In genomic region chr18:57644540-57644939, GRCh38 we compare ENCODE assay signal across 12 cellular contexts. TPM values are rescaled to one million over a fixed set of nuclear protein-coding genes. Genes with fewer than 3 reads are reported as not detected.
A peak's percentile ranks its signal among the peaks of the same experiment; 100 is the strongest.
DNase-seq lines count a peak whose midpoint lies in the region; ATAC-seq and TF ChIP-seq lines count a peak whose summit lies in the region.
"Had no signal": no experiment of that assay in that cellular context is flagged by ENCODE, and none has a peak within 500 bp of the region (broad histone marks: within the 10 kb centered on the region; RNA-seq: fewer than 3 reads in every experiment).

No MANE protein-coding gene starts in this region.

- no peaks in the 10 kb centered on the region for H3K36me3 ChIP-seq in Caco-2 (ENCODE audit: control insufficient read depth, insufficient read depth, low read length)
- H3K36me3 ChIP-seq: uterus had no signal

- no peaks in the 10 kb centered on the region for H3K27me3 ChIP-seq in Caco-2 (replicated peaks; ENCODE audit: control insufficient read depth, insufficient read depth, low read length)
- H3K27me3 ChIP-seq: uterus had no signal

- POLR2A ChIA-PET in Caco-2 (lab: Charles Lee): no interaction called here

- no peaks in the 10 kb centered on the region for H3K9me3 ChIP-seq in Caco-2
- H3K9me3 ChIP-seq: uterus had no signal

- no peaks in the 10 kb centered on the region for H3K9me3 Mint-ChIP-seq in Caco-2 (ENCODE audit: unreplicated experiment)
- peaks cover 5% of the 10 kb centered on the region for H3K9me3 Mint-ChIP-seq in activated T-helper 2 cell treated with anti-CD3 and anti-CD28 coated beads, Interferon-gamma antibody, Interleukin-2, Interleukin-4, amounts not matched to agents 10 μg/mL and 5 μg/mL and 100 μg/mL, durations not matched to agents 14 hours and 24 hours and 36 hours

- no peak overlapping the region for H3K4me3 ChIP-seq in Caco-2 (ENCODE audit: low read depth, low read length)
- H3K4me3 ChIP-seq: uterus had no signal

- no peaks in the 10 kb centered on the region for H3K4me1 ChIP-seq in Caco-2
- H3K4me1 ChIP-seq: uterus had no signal

- H3K4me3 Mint-ChIP-seq in Caco-2 (ENCODE audit: unreplicated experiment): no peak overlapping the region
- H3K4me3 Mint-ChIP-seq in activated T-helper 2 cell treated with anti-CD3 and anti-CD28 coated beads, Interferon-gamma antibody, Interleukin-2, Interleukin-4, amounts not matched to agents 10 μg/mL and 5 μg/mL and 100 μg/mL, durations not matched to agents 14 hours and 24 hours and 36 hours (ENCODE audit: low read depth): no peak overlapping the region

- no peak overlapping the region for H3K27ac ChIP-seq in VCaP
- H3K27ac ChIP-seq in substantia nigra (ENCODE audit: low read depth, low read length, poor library complexity, severe bottlenecking): no peak overlapping the region
- H3K27ac ChIP-seq: HL-60, uterus had no signal

- no TSS peak for BruUV-seq in Caco-2 (replicated peaks; lab: Mats Ljungman, UMichigan)

- no peak for DNase-seq in Caco-2
- no peak for DNase-seq in left lobe of liver (ENCODE audit: low spot score)
- DNase-seq in activated T-helper 2 cell treated with anti-CD3 and anti-CD28 coated beads, Interferon-gamma antibody, Interleukin-2, Interleukin-4, amounts not matched to agents 10 μg/mL and 5 μg/mL and 100 μg/mL, durations not matched to agents 14 hours and 24 hours and 36 hours (ENCODE audit: low spot score): no peak
- DNase-seq in substantia nigra (lab: John Stamatoyannopoulos, UW): no peak
- DNase-seq in AG08396 (ENCODE audit: low spot score): no peak
- DNase-seq: activated gamma-delta T cell, NCI-H146, uterus had no signal

- CTCF ChIA-PET in Caco-2 (lab: Charles Lee): no interaction called here

- no peaks in the 10 kb centered on the region for H3K4me1 Mint-ChIP-seq in Caco-2 (ENCODE audit: low read depth, unreplicated experiment)
- peaks cover 4% of the 10 kb centered on the region for H3K4me1 Mint-ChIP-seq in activated T-helper 2 cell treated with anti-CD3 and anti-CD28 coated beads, Interferon-gamma antibody, Interleukin-2, Interleukin-4, amounts not matched to agents 10 μg/mL and 5 μg/mL and 100 μg/mL, durations not matched to agents 14 hours and 24 hours and 36 hours (ENCODE audit: low read depth)

- TF ChIP-seq CTCF in Caco-2 (IDR thresholded peaks at IDR 0.05; ENCODE audit: insufficient read depth in 1 of 2, low read depth in 1 of 2, low read length in 1 of 2, severe bottlenecking in 1 of 2, unreplicated experiment in 1 of 2) (no peak), LNCAP (IDR thresholded peaks at IDR 0.05) (peak; percentile 21; the same call in 1 of the 2 replicates), VCaP (conservative IDR thresholded peaks at IDR 0.05) (peak; percentile 45)

- peak overlapping the region; percentile 31 for H3K27ac Mint-ChIP-seq in Caco-2 (ENCODE audit: unreplicated experiment)
- no peak overlapping the region for H3K27ac Mint-ChIP-seq in activated T-helper 2 cell treated with anti-CD3 and anti-CD28 coated beads, Interferon-gamma antibody, Interleukin-2, Interleukin-4, amounts not matched to agents 10 μg/mL and 5 μg/mL and 100 μg/mL, durations not matched to agents 14 hours and 24 hours and 36 hours

- peaks cover 15% of the 10 kb centered on the region for H3K36me3 Mint-ChIP-seq in Caco-2 (ENCODE audit: insufficient read depth, unreplicated experiment)
- H3K36me3 Mint-ChIP-seq in activated T-helper 2 cell treated with anti-CD3 and anti-CD28 coated beads, Interferon-gamma antibody, Interleukin-2, Interleukin-4, amounts not matched to agents 10 μg/mL and 5 μg/mL and 100 μg/mL, durations not matched to agents 14 hours and 24 hours and 36 hours (ENCODE audit: low read depth): peaks cover 22% of the 10 kb centered on the region

- intact Hi-C loops in Caco-2 (cut with micrococcal nuclease; ENCODE audit: unreplicated experiment): no loop called here
- intact Hi-C loops in activated T-helper 2 cell treated with anti-CD3 and anti-CD28 coated beads, Interferon-gamma antibody, Interleukin-2, Interleukin-4, amounts not matched to agents 10 μg/mL and 5 μg/mL and 100 μg/mL, durations not matched to agents 14 hours and 24 hours and 36 hours (cut with micrococcal nuclease): no loop called here

- peak; percentile 37 for ATAC-seq in left lobe of liver
- no peak for ATAC-seq in HG03097 (IDR thresholded peaks at IDR 0.05; ENCODE audit: low FRiP score, unreplicated experiment)

- no peaks in the 10 kb centered on the region for H3K27me3 Mint-ChIP-seq in Caco-2 (ENCODE audit: insufficient read depth, unreplicated experiment)
- no peaks in the 10 kb centered on the region for H3K27me3 Mint-ChIP-seq in activated T-helper 2 cell treated with anti-CD3 and anti-CD28 coated beads, Interferon-gamma antibody, Interleukin-2, Interleukin-4, amounts not matched to agents 10 μg/mL and 5 μg/mL and 100 μg/mL, durations not matched to agents 14 hours and 24 hours and 36 hours (ENCODE audit: low read depth)

RNA-seq across cellular contexts. Expression of gene NARS1, which starts 22.9 kb away (rescaled TPM):
- total RNA-seq in Caco-2 (2022) (114 and 116 TPM in 2 replicates), left lobe of liver (36.9 TPM)
- total RNA-seq in activated T-helper 2 cell treated with anti-CD3 and anti-CD28 coated beads, Interferon-gamma antibody, Interleukin-2, Interleukin-4, amounts not matched to agents 10 μg/mL and 5 μg/mL and 100 μg/mL, durations not matched to agents 14 hours and 24 hours and 36 hours: 101 and 104 TPM in 2 replicates

RNA-seq across cellular contexts. Expression of gene FECH, which starts 58.0 kb away (rescaled TPM):
- total RNA-seq in Caco-2 (2022): 14.5 and 17.1 TPM in 2 replicates
- 31.5 TPM for total RNA-seq in left lobe of liver
- total RNA-seq in activated T-helper 2 cell treated with anti-CD3 and anti-CD28 coated beads, Interferon-gamma antibody, Interleukin-2, Interleukin-4, amounts not matched to agents 10 μg/mL and 5 μg/mL and 100 μg/mL, durations not matched to agents 14 hours and 24 hours and 36 hours: 17.4 and 21.9 TPM in 2 replicates

Comparison
In these comparisons a context has a peak if more than half of its experiments do, and no peak if none do; other contexts are left out.
1. CTCF ChIP-seq: peak in LNCAP (single experiment) and VCaP (single experiment); none in Caco-2 (0 of 2).